Comparison of ENCODE assay signal across 14 cellular contexts in genomic region chr9:95266649-95267048, GRCh38. TPM values are rescaled to one million over a fixed set of nuclear protein-coding genes. Genes with fewer than 3 reads are reported as not detected.
DNase-seq lines count a peak whose midpoint lies in the region; ATAC-seq and TF ChIP-seq lines count a peak whose summit lies in the region.
"Had no signal": no experiment of that assay in that cellular context is flagged by ENCODE, and none has a peak within 500 bp of the region (broad histone marks: within the 10 kb centered on the region; RNA-seq: fewer than 3 reads in every experiment).

No MANE protein-coding gene starts in this region.

- no peaks in the 10 kb centered on the region for H3K4me1 ChIP-seq in CD8-positive, alpha-beta memory T cell (ENCODE audit: insufficient read depth, low read length)

- peak overlapping the region; percentile 16 for H3K27ac Mint-ChIP-seq in T-helper 17 cell
- H3K27ac Mint-ChIP-seq in CD8-positive, alpha-beta memory T cell: no peak overlapping the region
- H3K27ac Mint-ChIP-seq: brain had no signal

- H3K27me3 ChIP-seq in CD8-positive, alpha-beta memory T cell (ENCODE audit: insufficient read depth, low read length, poor library complexity, severe bottlenecking): no peaks in the 10 kb centered on the region
- H3K27me3 ChIP-seq: pancreas, transverse colon had no signal

- H3K4me3 ChIP-seq in CD8-positive, alpha-beta memory T cell (ENCODE audit: low read length): no peak overlapping the region
- H3K4me3 ChIP-seq: pancreas, transverse colon had no signal

- H3K27ac ChIP-seq in CD8-positive, alpha-beta memory T cell (ENCODE audit: low read depth, low read length): no peak overlapping the region
- H3K27ac ChIP-seq: pancreas, transverse colon had no signal

- no peaks in the 10 kb centered on the region for H3K9me3 Mint-ChIP-seq in CD8-positive, alpha-beta memory T cell

- no peaks in the 10 kb centered on the region for H3K36me3 Mint-ChIP-seq in T-helper 17 cell (ENCODE audit: low read depth)
- no peaks in the 10 kb centered on the region for H3K36me3 Mint-ChIP-seq in CD8-positive, alpha-beta memory T cell

- H3K4me1 Mint-ChIP-seq in T-helper 17 cell: peaks cover 9% of the 10 kb centered on the region
- peaks cover 2 to 10% (median 8%) of the 10 kb centered on the region in 3 donors for H3K4me1 Mint-ChIP-seq in CD8-positive, alpha-beta memory T cell

- H3K4me3 Mint-ChIP-seq in T-helper 17 cell: no peak overlapping the region
- H3K4me3 Mint-ChIP-seq in CD8-positive, alpha-beta memory T cell: no peak overlapping the region
- H3K4me3 Mint-ChIP-seq: brain had no signal

- H3K9me3 ChIP-seq in T-helper 17 cell (ENCODE audit: control insufficient read depth, low read length, poor library complexity, severe bottlenecking): no peaks in the 10 kb centered on the region
- H3K9me3 ChIP-seq in CD8-positive, alpha-beta memory T cell (ENCODE audit: low read length): no peaks in the 10 kb centered on the region
- H3K9me3 ChIP-seq: pancreas, transverse colon had no signal

- no peaks in the 10 kb centered on the region for H3K36me3 ChIP-seq in CD8-positive, alpha-beta memory T cell (ENCODE audit: insufficient read depth, low read length)
- H3K36me3 ChIP-seq: pancreas, transverse colon had no signal

- no peak for TF ChIP-seq CTCF in GM10248 (IDR thresholded peaks at IDR 0.05; ENCODE audit: control extremely low read depth, extremely low read depth, low read depth, missing control alignments)

- DNase-seq in GM10248 (ENCODE audit: extremely low spot score): peak; percentile 47
- no peak for DNase-seq in T-helper 17 cell
- DNase-seq in SW 1271 (lab: John Stamatoyannopoulos, UW): no peak
- DNase-seq in CD8-positive, alpha-beta memory T cell: no peak
- no peak for DNase-seq in NCI-H187 treated with DMSO at 0.1 percent for 48 hours (lab: John Stamatoyannopoulos, UW)
- no peak for DNase-seq in NCI-H1694 (lab: John Stamatoyannopoulos, UW)
- DNase-seq: activated CD4-positive, alpha-beta T cell treated with anti-CD3 and anti-CD28 coated beads for 48 hours; pancreas; stimulated activated CD4-positive, alpha-beta T cell treated with anti-CD3 and anti-CD28 coated beads, Interleukin-4, amount 100 ng/mL, for 1 hour; transverse colon had no signal

- H3K27me3 Mint-ChIP-seq in T-helper 17 cell: no peaks in the 10 kb centered on the region
- H3K27me3 Mint-ChIP-seq in CD8-positive, alpha-beta memory T cell: peaks cover 0 to 2% of the 10 kb centered on the region in 2 donors
- H3K27me3 Mint-ChIP-seq: brain had no signal

- CTCF ChIA-PET in GM10248 (lab: Yijun Ruan, JAX): interaction anchor here (1.2 kb wide), 1 partner anchor 135 kb away, joined by 3 read pairs; no protein-coding TSS in a partner anchor
- CTCF ChIA-PET in CD8-positive, alpha-beta memory T cell (lab: Charles Lee): no interaction called here

- ATAC-seq in GM19328 (IDR thresholded peaks at IDR 0.05; ENCODE audit: unreplicated experiment): peak; percentile 64
- ATAC-seq in HG02870 (IDR thresholded peaks at IDR 0.05; ENCODE audit: unreplicated experiment): peak; percentile 65
- ATAC-seq in T-helper 17 cell: no peak
- ATAC-seq: Right ventricle myocardium inferior had no signal

- POLR2A ChIA-PET in GM10248 (lab: Yijun Ruan, JAX): no interaction called here
- POLR2A ChIA-PET in CD8-positive, alpha-beta memory T cell (lab: Charles Lee): no interaction called here

RNA-seq across cellular contexts. Expression of gene FANCC, which starts 50.9 kb away (rescaled TPM):
- 1 to 10 TPM; 3.7 to 3.9 TPM for total RNA-seq in T-helper 17 cell
- 10 to 100 TPM; 18.0 to 18.5 TPM for total RNA-seq in CD8-positive, alpha-beta memory T cell
- polyA plus RNA-seq in CD8-positive, alpha-beta memory T cell: 2.7 TPM
